ENCODE assay signal across 13 cellular contexts in genomic region chr22:17970205-17970708, GRCh38. TPM values are rescaled to one million over a fixed set of nuclear protein-coding genes. Genes with fewer than 3 reads are reported as not detected.
A peak's percentile ranks its signal among the peaks of the same experiment; 100 is the strongest.
DNase-seq lines count a peak whose midpoint lies in the region; ATAC-seq, FAIRE-seq and TF ChIP-seq lines count a peak whose summit lies in the region.
"Had no signal": no experiment of that assay in that cellular context is flagged by ENCODE, and none has a peak within 500 bp of the region (broad histone marks: within the 10 kb centered on the region; RNA-seq: fewer than 3 reads in every experiment).

No MANE protein-coding gene starts in this region.

- H3K4me3 Mint-ChIP-seq in neural progenitor cell: no peak overlapping the region
- H3K4me3 Mint-ChIP-seq in activated CD4-positive, alpha-beta T cell treated with anti-CD3 and anti-CD28 coated beads for 36 hours: no peak overlapping the region
- H3K4me3 Mint-ChIP-seq: T-helper 2 cell treated with Interferon-gamma antibody and Interleukin-4, amounts not matched to agents 5 μg/mL and 100 μg/mL, for 36 hours had no signal

- DNase-seq in EL: peak; percentile 66
- DNase-seq in PC-3: no peak
- DNase-seq in endothelial cell of umbilical vein (ENCODE audit: low read depth, low spot score): no peak
- no peak for DNase-seq in neural progenitor cell (ENCODE audit: low spot score)
- DNase-seq in activated CD4-positive, alpha-beta T cell treated with anti-CD3 and anti-CD28 coated beads for 36 hours: no peak
- no peak for DNase-seq in activated CD8-positive, alpha-beta memory T cell treated with anti-CD3 and anti-CD28 coated beads for 24 hours
- DNase-seq in COLO829 (ENCODE audit: low spot score): no peak
- DNase-seq: cortex of kidney; hippocampal formation; stimulated activated CD4-positive, alpha-beta T cell treated with anti-CD3 and anti-CD28 coated beads, Interleukin-4, amount 100 ng/mL, for 4 hours had no signal

- H3K27me3 Mint-ChIP-seq in neural progenitor cell (ENCODE audit: insufficient read depth, low read depth): peaks cover 3% of the 10 kb centered on the region
- no peaks in the 10 kb centered on the region for H3K27me3 Mint-ChIP-seq in activated CD4-positive, alpha-beta T cell treated with anti-CD3 and anti-CD28 coated beads for 36 hours

- peak; percentile 12 for FAIRE-seq in endothelial cell of umbilical vein (lab: Jason Lieb, UNC)

- H3K4me3 ChIP-seq in PC-3 (ENCODE audit: low read length) (no peak overlapping the region), endothelial cell of umbilical vein (replicated peaks in 1 of 3; ENCODE audit: insufficient read depth in 1 of 3, low read depth in 1 of 3, low read length in 3 of 3) (no peak overlapping the region), neural progenitor cell (no peak overlapping the region)
- H3K4me3 ChIP-seq: thyroid gland had no signal

- no peaks in the 10 kb centered on the region; the same call in 1 of the 2 replicates for H3K36me3 ChIP-seq in PC-3 (ENCODE audit: low read depth, low read length)
- no peaks in the 10 kb centered on the region for H3K36me3 ChIP-seq in endothelial cell of umbilical vein (ENCODE audit: control insufficient read depth in 2 of 2, extremely low read depth in 1 of 2, insufficient read depth in 2 of 2, low read length in 2 of 2)
- H3K36me3 ChIP-seq in neural progenitor cell: no peaks in the 10 kb centered on the region
- H3K36me3 ChIP-seq: thyroid gland had no signal

- ATAC-seq in PC-3: no peak
- ATAC-seq in activated CD4-positive, alpha-beta T cell treated with anti-CD3 and anti-CD28 coated beads for 36 hours: no peak
- ATAC-seq in HG03139 (IDR thresholded peaks at IDR 0.05; ENCODE audit: unreplicated experiment): no peak

- H3K36me3 Mint-ChIP-seq in neural progenitor cell: no peaks in the 10 kb centered on the region
- no peaks in the 10 kb centered on the region for H3K36me3 Mint-ChIP-seq in activated CD4-positive, alpha-beta T cell treated with anti-CD3 and anti-CD28 coated beads for 36 hours (ENCODE audit: low read depth)

- no peaks in the 10 kb centered on the region for H3K9me2 ChIP-seq in PC-3 (replicated peaks; ENCODE audit: low read length)

- H3K27ac ChIP-seq in PC-3 (ENCODE audit: low read length): no peak overlapping the region
- H3K27ac ChIP-seq in endothelial cell of umbilical vein (ENCODE audit: insufficient read depth, low read depth, low read length): no peak overlapping the region
- no peak overlapping the region for H3K27ac ChIP-seq in neural progenitor cell

- H2AFZ ChIP-seq in PC-3 (ENCODE audit: low read length) (no peak overlapping the region), endothelial cell of umbilical vein (ENCODE audit: low read depth, low read length) (no peak overlapping the region), neural progenitor cell (replicated peaks) (no peak overlapping the region)

- H3K4me1 ChIP-seq in PC-3 (ENCODE audit: insufficient read depth, low read length) (peaks cover 39% of the 10 kb centered on the region), endothelial cell of umbilical vein (ENCODE audit: control insufficient read depth, extremely low read depth, insufficient read depth, low read length) (peaks cover 31% of the 10 kb centered on the region), neural progenitor cell (peaks cover 11% of the 10 kb centered on the region)

- 0 out of 2 replicates have a peak overlapping the region, but pooled peaks have one; percentile 17 for H3K4me2 ChIP-seq in PC-3 (ENCODE audit: low read length)
- H3K4me2 ChIP-seq in endothelial cell of umbilical vein (ENCODE audit: insufficient read depth, low read length): no peak overlapping the region
- no peak overlapping the region for H3K4me2 ChIP-seq in neural progenitor cell

- H3K9me1 ChIP-seq in endothelial cell of umbilical vein (replicated peaks; ENCODE audit: control insufficient read depth, extremely low read depth, insufficient read depth, low read length): no peaks in the 10 kb centered on the region

- H3K9me3 Mint-ChIP-seq in neural progenitor cell: no peaks in the 10 kb centered on the region
- H3K9me3 Mint-ChIP-seq in activated CD4-positive, alpha-beta T cell treated with anti-CD3 and anti-CD28 coated beads for 36 hours (ENCODE audit: low read depth): no peaks in the 10 kb centered on the region
- H3K9me3 Mint-ChIP-seq: T-helper 2 cell treated with Interferon-gamma antibody and Interleukin-4, amounts not matched to agents 5 μg/mL and 100 μg/mL, for 36 hours had no signal

- TF ChIP-seq POLR2A in endothelial cell of umbilical vein (IDR thresholded peaks at IDR 0.05; ENCODE audit: low read depth, low read length): no peak

- H3K4me1 Mint-ChIP-seq in neural progenitor cell: peaks cover 42% of the 10 kb centered on the region
- H3K4me1 Mint-ChIP-seq in activated CD4-positive, alpha-beta T cell treated with anti-CD3 and anti-CD28 coated beads for 36 hours: peaks cover 1% of the 10 kb centered on the region

- H3K27me3 ChIP-seq in PC-3 (ENCODE audit: low read length): no peaks in the 10 kb centered on the region
- no peaks in the 10 kb centered on the region for H3K27me3 ChIP-seq in endothelial cell of umbilical vein (ENCODE audit: control insufficient read depth in 2 of 2, insufficient read depth in 2 of 2, low read length in 2 of 2)
- no peaks in the 10 kb centered on the region for H3K27me3 ChIP-seq in neural progenitor cell
- H3K27me3 ChIP-seq: thyroid gland had no signal

- H4K20me1 ChIP-seq in PC-3 (ENCODE audit: low read length) (peaks cover 14% of the 10 kb centered on the region; the same call in 1 of the 2 replicates), endothelial cell of umbilical vein (replicated peaks; ENCODE audit: control insufficient read depth, extremely low read depth, insufficient read depth, low read length) (no peaks in the 10 kb centered on the region), neural progenitor cell (ENCODE audit: low read depth) (peaks cover 34% of the 10 kb centered on the region)

- no TSS peak for BruUV-seq in PC-3 (replicated peaks; lab: Mats Ljungman, UMichigan)
- no TSS peak for BruUV-seq in endothelial cell of umbilical vein (replicated peaks; lab: Mats Ljungman, UMichigan)

- H3K9ac ChIP-seq in PC-3 (ENCODE audit: low read length) (no peak overlapping the region), endothelial cell of umbilical vein (replicated peaks; ENCODE audit: extremely low read depth, insufficient read depth, low read length) (no peak overlapping the region), neural progenitor cell (no peak overlapping the region)

- H3K27ac Mint-ChIP-seq in neural progenitor cell: peak overlapping the region; percentile 90
- H3K27ac Mint-ChIP-seq in activated CD4-positive, alpha-beta T cell treated with anti-CD3 and anti-CD28 coated beads for 36 hours: no peak overlapping the region
- H3K27ac Mint-ChIP-seq: T-helper 2 cell treated with Interferon-gamma antibody and Interleukin-4, amounts not matched to agents 5 μg/mL and 100 μg/mL, for 36 hours had no signal

- dilution Hi-C loops in endothelial cell of umbilical vein (cut with MboI; ENCODE audit: extremely low pct_ligation_motif_present, low sequenced_read_pairs): no loop called here

- H3F3A ChIP-seq in PC-3 (ENCODE audit: low read length, unreplicated experiment) (no peaks in the 10 kb centered on the region), neural progenitor cell (ENCODE audit: low read depth) (no peaks in the 10 kb centered on the region)

- H3K9me3 ChIP-seq in PC-3 (ENCODE audit: low read length) (no peaks in the 10 kb centered on the region), endothelial cell of umbilical vein (replicated peaks; ENCODE audit: control insufficient read depth, insufficient read depth, low read length) (no peaks in the 10 kb centered on the region), neural progenitor cell (ENCODE audit: low read depth) (no peaks in the 10 kb centered on the region)
- H3K9me3 ChIP-seq: thyroid gland had no signal

- CTCF ChIA-PET in PC-3 (lab: Charles Lee) (no interaction called here), endothelial cell of umbilical vein (lab: Charles Lee) (no interaction called here)
- CTCF ChIA-PET in activated CD4-positive, alpha-beta T cell treated with anti-CD3 and anti-CD28 coated beads for 36 hours (lab: Charles Lee): no interaction called here

- H3K79me2 ChIP-seq in PC-3 (ENCODE audit: low read length): peaks cover 98% of the 10 kb centered on the region
- peaks cover 75% of the 10 kb centered on the region for H3K79me2 ChIP-seq in endothelial cell of umbilical vein (ENCODE audit: control insufficient read depth, insufficient read depth, low read length)
- H3K79me2 ChIP-seq in neural progenitor cell (ENCODE audit: low read depth): peaks cover 79% of the 10 kb centered on the region

- POLR2A ChIA-PET in PC-3 (lab: Charles Lee; ENCODE audit: unreplicated experiment): no interaction called here
- POLR2A ChIA-PET in endothelial cell of umbilical vein (lab: Charles Lee): no interaction called here
- POLR2A ChIA-PET in activated CD4-positive, alpha-beta T cell treated with anti-CD3 and anti-CD28 coated beads for 36 hours (lab: Charles Lee): no interaction called here

- TF ChIP-seq CTCF in PC-3 (conservative IDR thresholded peaks at IDR 0.05; ENCODE audit: low read depth, low read length): no peak
- TF ChIP-seq CTCF in endothelial cell of umbilical vein (IDR thresholded peaks at IDR 0.05; ENCODE audit: extremely low read depth in 1 of 2, insufficient read depth in 1 of 2, low read depth in 1 of 2, low read length in 2 of 2): no peak
- no peak for TF ChIP-seq CTCF in neural progenitor cell (IDR thresholded peaks at IDR 0.05)

- intact Hi-C loops in PC-3 (cut with micrococcal nuclease): no loop called here
- intact Hi-C loops in endothelial cell of umbilical vein (cut with micrococcal nuclease): no loop called here
- intact Hi-C loops in activated CD4-positive, alpha-beta T cell treated with anti-CD3 and anti-CD28 coated beads for 36 hours (cut with DNase I, micrococcal nuclease): no loop called here

TF ChIP-seq in endothelial cell of umbilical vein, 7 proteins besides CTCF, POLR2A, EP300 and RAD21 (continues in another document):
- no peak for TF ChIP-seq GATA2 (IDR thresholded peaks at IDR 0.05; ENCODE audit: insufficient read depth, insufficient read length, low read depth, low read length)
- TF ChIP-seq POLR2AphosphoS5 (IDR thresholded peaks at IDR 0.05; ENCODE audit: insufficient read depth, low read depth, low read length): no peak
- no peak for TF ChIP-seq EZH2 (IDR thresholded peaks at IDR 0.05; ENCODE audit: borderline replicate concordance, low read depth, low read length, severe bottlenecking)

RNA-seq across cellular contexts. Expression of gene MICAL3, which starts 54.1 kb away (rescaled TPM):
- 23.7 and 27.8 TPM in 2 replicates for total RNA-seq in PC-3 (2014; rRNA removed)
- total RNA-seq in endothelial cell of umbilical vein: 63.4 and 63.7 TPM in 2 replicates
- polyA plus RNA-seq in endothelial cell of umbilical vein: 11.7 and 14.5 TPM in 2 replicates
- 12.0 and 13.6 TPM in 2 replicates for polyA plus RNA-seq in endothelial cell of umbilical vein (2011; cell fraction: cytosol; rRNA removed)
- 129 and 133 TPM in 2 replicates for polyA plus RNA-seq in endothelial cell of umbilical vein (2011; cell fraction: nucleus; rRNA removed)
- 29.6 and 31.0 TPM in 2 replicates for polyA plus RNA-seq in endothelial cell of umbilical vein (2012)
- 35.7 and 65.4 TPM in 2 replicates for polyA minus RNA-seq in endothelial cell of umbilical vein
- 10.4 TPM for polyA minus RNA-seq in endothelial cell of umbilical vein (2011; cell fraction: cytosol; rRNA and poly(A)+ RNA removed)
- 69.6 and 76.0 TPM in 2 replicates for polyA minus RNA-seq in endothelial cell of umbilical vein (2011; cell fraction: nucleus; rRNA and poly(A)+ RNA removed)
- total RNA-seq in neural progenitor cell (ENCODE audit: low replicate concordance): 32.7 and 33.6 TPM in 2 replicates
- 10 to 100 TPM; 21.9 to 22.5 TPM for total RNA-seq in activated CD4-positive, alpha-beta T cell treated with anti-CD3 and anti-CD28 coated beads for 36 hours
